In genomic region chr17:71405101-71405500, GRCh38 we compare ENCODE assay signal across 28 cellular contexts.
DNase-seq lines count a peak whose midpoint lies in the region; ATAC-seq and TF ChIP-seq lines count a peak whose summit lies in the region.
"Had no signal": no experiment of that assay in that cellular context is flagged by ENCODE, and none has a peak within 500 bp of the region (broad histone marks: within the 10 kb centered on the region; RNA-seq: fewer than 3 reads in every experiment).

No MANE protein-coding gene starts in this region.

- CTCF ChIA-PET in MCF 10A (lab: Yijun Ruan, JAX): no interaction called here

- BruUV-seq in MCF 10A (replicated peaks; lab: Mats Ljungman, UMichigan): no TSS peak

- no peaks in the 10 kb centered on the region for H3K36me3 Mint-ChIP-seq in MCF 10A (ENCODE audit: insufficient read depth, unreplicated experiment)
- no peaks in the 10 kb centered on the region for H3K36me3 Mint-ChIP-seq in activated naive CD8-positive, alpha-beta T cell treated with anti-CD3 and anti-CD28 coated beads for 36 hours
- H3K36me3 Mint-ChIP-seq: activated naive CD4-positive, alpha-beta T cell treated with anti-CD3 and anti-CD28 coated beads, Interleukin-2, amount 10 ng/mL, durations not matched to agents 7 days and 5 days; CD4-positive, alpha-beta memory T cell; memory B cell; stimulated activated naive B cell treated with anti-CD40 and anti-IgM and Interleukin-4, amounts not matched to agents 10 μg/mL and 1 μg/mL and 100 μg/mL, for 72 hours; type B pancreatic cell had no signal

- no peaks in the 10 kb centered on the region for H3K9me3 ChIP-seq in breast epithelium
- H3K9me3 ChIP-seq: gastroesophageal sphincter had no signal

- H3K4me3 Mint-ChIP-seq in MCF 10A (ENCODE audit: unreplicated experiment): no peak overlapping the region
- no peak overlapping the region for H3K4me3 Mint-ChIP-seq in activated naive CD8-positive, alpha-beta T cell treated with anti-CD3 and anti-CD28 coated beads for 36 hours
- H3K4me3 Mint-ChIP-seq: activated CD8-positive, alpha-beta T cell treated with anti-CD3 and anti-CD28 coated beads for 36 hours; activated naive CD4-positive, alpha-beta T cell treated with anti-CD3 and anti-CD28 coated beads, Interleukin-2, amount 10 ng/mL, durations not matched to agents 7 days and 5 days; CD4-positive, alpha-beta memory T cell; GM23338; memory B cell; stimulated activated naive B cell treated with anti-CD40 and anti-IgM and Interleukin-4, amounts not matched to agents 10 μg/mL and 1 μg/mL and 100 μg/mL, for 72 hours; type B pancreatic cell had no signal

- no peaks in the 10 kb centered on the region for H3K36me3 ChIP-seq in breast epithelium
- H3K36me3 ChIP-seq: brain microvascular endothelial cell, gastroesophageal sphincter had no signal

- intact Hi-C loops in MCF 10A (cut with micrococcal nuclease): no loop called here
- intact Hi-C loops in breast epithelium (cut with DNase I; ENCODE audit: low total_unique reads): no loop called here
- intact Hi-C loops in lower leg skin (cut with DNase I; ENCODE audit: low total_unique reads): no loop called here

- no peak overlapping the region for H3K27ac ChIP-seq in breast epithelium
- peak overlapping the region; percentile 100 for H3K27ac ChIP-seq in foreskin keratinocyte
- H3K27ac ChIP-seq: brain microvascular endothelial cell, dorsolateral prefrontal cortex, gastroesophageal sphincter, hepatocyte had no signal

- ATAC-seq in foreskin keratinocyte: peak; percentile 90
- ATAC-seq in HG03135 (IDR thresholded peaks at IDR 0.05; ENCODE audit: unreplicated experiment): no peak
- ATAC-seq: activated CD8-positive, alpha-beta T cell treated with anti-CD3 and anti-CD28 coated beads for 36 hours; gastroesophageal sphincter; GM23338; stimulated activated naive B cell treated with anti-CD40 and anti-IgM and Interleukin-4, amounts not matched to agents 10 μg/mL and 1 μg/mL and 100 μg/mL, for 72 hours had no signal

- no peaks in the 10 kb centered on the region for H3K9me3 Mint-ChIP-seq in MCF 10A (ENCODE audit: unreplicated experiment)
- H3K9me3 Mint-ChIP-seq in activated naive CD8-positive, alpha-beta T cell treated with anti-CD3 and anti-CD28 coated beads for 36 hours: peaks cover 5% of the 10 kb centered on the region
- H3K9me3 Mint-ChIP-seq: GM23338; stimulated activated naive B cell treated with anti-CD40 and anti-IgM and Interleukin-4, amounts not matched to agents 10 μg/mL and 1 μg/mL and 100 μg/mL, for 72 hours; type B pancreatic cell had no signal

- no peaks in the 10 kb centered on the region for H3K27me3 Mint-ChIP-seq in MCF 10A (ENCODE audit: insufficient read depth, unreplicated experiment)
- no peaks in the 10 kb centered on the region for H3K27me3 Mint-ChIP-seq in activated naive CD8-positive, alpha-beta T cell treated with anti-CD3 and anti-CD28 coated beads for 36 hours
- H3K27me3 Mint-ChIP-seq: activated CD8-positive, alpha-beta T cell treated with anti-CD3 and anti-CD28 coated beads for 36 hours; activated naive CD4-positive, alpha-beta T cell treated with anti-CD3 and anti-CD28 coated beads, Interleukin-2, amount 10 ng/mL, durations not matched to agents 7 days and 5 days; CD4-positive, alpha-beta memory T cell; memory B cell; stimulated activated naive B cell treated with anti-CD40 and anti-IgM and Interleukin-4, amounts not matched to agents 10 μg/mL and 1 μg/mL and 100 μg/mL, for 72 hours had no signal

- POLR2A ChIA-PET in MCF 10A (lab: Yijun Ruan, JAX): interaction anchor here (0.8 kb wide), 1 partner anchor 19 kb away, joined by 3 read pairs; no protein-coding TSS in a partner anchor

- peak overlapping the region; percentile 42 for H3K27ac Mint-ChIP-seq in MCF 10A (ENCODE audit: low read depth, unreplicated experiment)
- no peak overlapping the region for H3K27ac Mint-ChIP-seq in activated naive CD8-positive, alpha-beta T cell treated with anti-CD3 and anti-CD28 coated beads for 36 hours
- H3K27ac Mint-ChIP-seq: activated CD8-positive, alpha-beta T cell treated with anti-CD3 and anti-CD28 coated beads for 36 hours; activated naive CD4-positive, alpha-beta T cell treated with anti-CD3 and anti-CD28 coated beads, Interleukin-2, amount 10 ng/mL, durations not matched to agents 7 days and 5 days; CD4-positive, alpha-beta memory T cell; GM23338; memory B cell; stimulated activated naive B cell treated with anti-CD40 and anti-IgM and Interleukin-4, amounts not matched to agents 10 μg/mL and 1 μg/mL and 100 μg/mL, for 72 hours; type B pancreatic cell had no signal

- DNase-seq in MCF 10A (ENCODE audit: unreplicated experiment) (peak; percentile 64), breast epithelium (ENCODE audit: low spot score in 2 of 2) (no peak), RPMI7951 (ENCODE audit: low read depth) (peak; percentile 85), foreskin keratinocyte (peak; percentile 98 to 99), NCI-H524 treated with DMSO at 0.1 percent for 48 hours (lab: John Stamatoyannopoulos, UW) (no peak), lower leg skin (ENCODE audit: low spot score in 2 of 2) (no peak)
- no peak for DNase-seq in activated naive CD8-positive, alpha-beta T cell treated with anti-CD3 and anti-CD28 coated beads for 36 hours
- DNase-seq: activated CD4-positive, alpha-beta T cell treated with anti-CD3 and anti-CD28 coated beads for 1 hour; activated CD8-positive, alpha-beta memory T cell treated with anti-CD3 and anti-CD28 coated beads, Interleukin-2, amount 50 U/mL, for 48 hours; activated CD8-positive, alpha-beta T cell treated with anti-CD3 and anti-CD28 coated beads for 36 hours; activated naive CD4-positive, alpha-beta T cell treated with anti-CD3 and anti-CD28 coated beads, Interleukin-2, amount 10 ng/mL, durations not matched to agents 7 days and 5 days; amniotic stem cell; brain microvascular endothelial cell; CD4-positive, alpha-beta memory T cell; dorsolateral prefrontal cortex; KBM-7; MM.1S; NCI-H1930; NCI-H526 treated with DMSO at 0.1 percent for 48 hours; RPMI8226; stimulated activated naive B cell treated with anti-CD40 and anti-IgM and Interleukin-4, amounts not matched to agents 10 μg/mL and 1 μg/mL and 100 μg/mL, for 72 hours; substantia nigra had no signal

- TF ChIP-seq CTCF in MCF 10A (IDR thresholded peaks at IDR 0.05; ENCODE audit: unreplicated experiment): no peak
- TF ChIP-seq CTCF in breast epithelium (IDR thresholded peaks at IDR 0.05): no peak
- no peak for TF ChIP-seq CTCF in foreskin keratinocyte (conservative IDR thresholded peaks at IDR 0.05)
- TF ChIP-seq CTCF in lower leg skin (IDR thresholded peaks at IDR 0.05): no peak

- H3K4me3 ChIP-seq in breast epithelium: no peak overlapping the region
- no peak overlapping the region for H3K4me3 ChIP-seq in lower leg skin (ENCODE audit: low read depth, poor library complexity, severe bottlenecking)
- H3K4me3 ChIP-seq: dorsolateral prefrontal cortex, gastroesophageal sphincter, GM23338, hepatocyte had no signal

- no peaks in the 10 kb centered on the region for H3K27me3 ChIP-seq in breast epithelium
- H3K27me3 ChIP-seq in foreskin keratinocyte: no peaks in the 10 kb centered on the region
- H3K27me3 ChIP-seq: brain microvascular endothelial cell, dorsolateral prefrontal cortex, gastroesophageal sphincter, hepatocyte had no signal

- TF ChIP-seq POLR2A in breast epithelium (IDR thresholded peaks at IDR 0.05) (no peak), lower leg skin (IDR thresholded peaks at IDR 0.05) (no peak)

- H3K4me1 ChIP-seq in breast epithelium (no peaks in the 10 kb centered on the region), foreskin keratinocyte (peaks cover 40% of the 10 kb centered on the region)
- H3K4me1 ChIP-seq: gastroesophageal sphincter had no signal

- WGBS in lower leg skin, 2 donors: 49 to 62% methylated on average over 3 of the region's 3 CpGs

- H3K4me1 Mint-ChIP-seq in MCF 10A (ENCODE audit: insufficient read depth, unreplicated experiment): peaks cover 40% of the 10 kb centered on the region
- no peaks in the 10 kb centered on the region for H3K4me1 Mint-ChIP-seq in activated naive CD8-positive, alpha-beta T cell treated with anti-CD3 and anti-CD28 coated beads for 36 hours
- H3K4me1 Mint-ChIP-seq: activated naive CD4-positive, alpha-beta T cell treated with anti-CD3 and anti-CD28 coated beads, Interleukin-2, amount 10 ng/mL, durations not matched to agents 7 days and 5 days; CD4-positive, alpha-beta memory T cell; GM23338; memory B cell; stimulated activated naive B cell treated with anti-CD40 and anti-IgM and Interleukin-4, amounts not matched to agents 10 μg/mL and 1 μg/mL and 100 μg/mL, for 72 hours had no signal

Comparison
In these comparisons a context has a peak if more than half of its experiments do, and no peak if none do; other contexts are left out.
1. DNase-seq: peak in MCF 10A (single experiment), RPMI7951 (single experiment) and foreskin keratinocyte (2 of 2); none in breast epithelium (0 of 2), NCI-H524 treated with DMSO at 0.1 percent for 48 hours (single experiment), activated naive CD8-positive, alpha-beta T cell treated with anti-CD3 and anti-CD28 coated beads for 36 hours (single experiment) and lower leg skin (0 of 2).